Comparison of ENCODE assay signal across 8 cellular contexts in the genomic region with DNA sequence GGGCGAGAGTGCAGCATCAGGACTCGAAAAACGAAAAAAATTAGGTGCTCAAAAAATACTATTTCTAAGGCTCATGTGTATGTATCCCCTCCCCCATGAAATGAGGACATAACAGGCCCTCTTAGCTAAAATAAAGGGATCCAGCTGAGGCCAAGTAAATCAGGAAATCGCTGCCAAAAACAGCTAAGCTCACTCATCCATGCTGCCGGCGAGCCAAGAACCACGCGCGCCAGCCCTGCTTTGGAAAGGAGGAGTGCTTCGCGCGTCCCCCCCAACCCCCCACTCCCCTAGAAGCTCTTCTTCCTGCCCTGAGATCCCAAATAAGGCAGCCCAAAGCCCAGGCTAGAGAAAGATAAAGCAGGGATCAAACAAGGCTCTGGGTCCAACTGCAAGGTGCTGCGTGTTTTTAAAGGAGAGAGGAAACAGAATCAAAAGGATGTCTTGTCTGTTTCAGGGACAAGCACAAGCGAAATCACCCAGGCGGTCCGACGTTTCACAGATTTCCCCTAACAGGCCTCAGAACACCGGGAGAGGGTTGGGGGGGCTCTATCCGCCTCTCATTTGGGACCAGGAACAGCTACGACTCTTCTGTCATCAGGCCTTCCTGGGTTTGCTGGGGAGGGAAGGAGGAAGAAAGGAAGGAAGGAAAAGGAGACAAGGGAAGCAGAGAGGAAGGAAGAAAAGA.
A peak's percentile ranks its signal among the peaks of the same experiment; 100 is the strongest.
DNase-seq lines count a peak whose midpoint lies in the region; ATAC-seq and TF ChIP-seq lines count a peak whose summit lies in the region.

No MANE protein-coding gene starts in this region.

- peak; percentile 78 for DNase-seq in NCI-H1105 (lab: John Stamatoyannopoulos, UW)
- DNase-seq in medulla oblongata (ENCODE audit: extremely low spot score) = peak; percentile 60
- peak; percentile 55 to 79 for DNase-seq in tibial artery
- DNase-seq in T-helper 1 cell = no peak
- DNase-seq in iPS-NIHi7 (ENCODE audit: extremely low spot score) = no peak
- no peak for DNase-seq in HT-29 (ENCODE audit: low spot score)

- H3K9me3 ChIP-seq in tibial artery = no peaks in the 10 kb centered on the region

- H3K27me3 ChIP-seq in tibial artery = peaks cover 0 to 49% of the 10 kb centered on the region in 2 donors

- no peak overlapping the region for H3K4me3 ChIP-seq in tibial artery

- no peaks in the 10 kb centered on the region for H3K36me3 Mint-ChIP-seq in brain

- H3K27ac Mint-ChIP-seq in brain = peak overlapping the region; percentile 30 to 95 (median 94)

- H3K27ac ChIP-seq in tibial artery = no peak overlapping the region

- H3K9me3 Mint-ChIP-seq in brain = peaks cover 4 to 19% (median 5%) of the 10 kb centered on the region in 5 experiments

- TF ChIP-seq CTCF in brain (conservative IDR thresholded peaks at IDR 0.05) = no peak
- TF ChIP-seq CTCF in tibial artery (IDR thresholded peaks at IDR 0.05) = no peak

- H3K36me3 ChIP-seq in tibial artery = no peaks in the 10 kb centered on the region

- peak overlapping the region; percentile 29 to 73 (median 57) for H3K4me3 Mint-ChIP-seq in brain

- no peak for ATAC-seq in HG03095 (IDR thresholded peaks at IDR 0.05; ENCODE audit: unreplicated experiment)

- intact Hi-C loops in tibial artery (cut with DNase I; ENCODE audit: low total_unique reads) = no loop called here

- H3K4me1 ChIP-seq in tibial artery = peaks cover 0 to 21% (median 15%) of the 10 kb centered on the region in 4 donors

- H3K27me3 Mint-ChIP-seq in brain = peaks cover 7% of the 10 kb centered on the region

- peaks cover 33% of the 10 kb centered on the region for H3K4me1 Mint-ChIP-seq in brain

Comparison
In these comparisons a context has a peak if more than half of its experiments do, and no peak if none do; other contexts are left out.
1. DNase-seq: peak in NCI-H1105 (single experiment), medulla oblongata (single experiment) and tibial artery (2 of 2); none in T-helper 1 cell (0 of 5), iPS-NIHi7 (single experiment) and HT-29 (single experiment).